ENCODE assay signal across 8 cellular contexts in genomic region chr11:65616575-65617001, GRCh38. TPM values are rescaled to one million over a fixed set of nuclear protein-coding genes. Genes with fewer than 3 reads are reported as not detected.
DNase-seq lines count a peak whose midpoint lies in the region; ATAC-seq and TF ChIP-seq lines count a peak whose summit lies in the region.

No MANE protein-coding gene starts in this region.

- ATAC-seq in WTC11: no peak
- ATAC-seq in HG02884 (IDR thresholded peaks at IDR 0.05; ENCODE audit: unreplicated experiment): no peak

- peaks cover 12% of the 10 kb centered on the region for H3K36me3 Mint-ChIP-seq in WTC11
- no peaks in the 10 kb centered on the region for H3K36me3 Mint-ChIP-seq in glutamatergic neuron (ENCODE audit: unreplicated experiment)

- H3K4me1 Mint-ChIP-seq in WTC11 (peaks cover 21% of the 10 kb centered on the region), glutamatergic neuron (ENCODE audit: low read depth, unreplicated experiment) (peaks cover 12% of the 10 kb centered on the region)

- H3K4me3 ChIP-seq in H7 (ENCODE audit: insufficient read depth, low read depth, low read length) (peak overlapping the region; percentile 95), skin epidermis (peak overlapping the region; percentile 67 to 93 (median 90))

- no peak for DNase-seq in H7
- no peak for DNase-seq in WTC11 (ENCODE audit: low spot score)
- no peak for DNase-seq in glutamatergic neuron
- no peak for DNase-seq in HuH-7 (ENCODE audit: low spot score)
- no peak for DNase-seq in superior temporal gyrus (ENCODE audit: extremely low spot score)
- DNase-seq in activated CD8-positive, alpha-beta memory T cell treated with anti-CD3 and anti-CD28 coated beads, Interleukin-2, amount 50 U/mL, for 48 hours: no peak

- CTCF ChIA-PET in WTC11 (lab: Charles Lee): interaction anchor here (1.0 to 2.0 kb wide), 2 partner anchors 9 to 23 kb away, joined by 3 to 6 read pairs; no protein-coding TSS in a partner anchor

- POLR2A ChIA-PET in WTC11 (lab: Charles Lee): no interaction called here

- H3K27me3 Mint-ChIP-seq in WTC11 (ENCODE audit: low read depth) (no peaks in the 10 kb centered on the region; the same call in 1 of the 2 replicates), glutamatergic neuron (ENCODE audit: unreplicated experiment) (peaks cover 18% of the 10 kb centered on the region)

- H3K27ac Mint-ChIP-seq in WTC11 (peak overlapping the region; percentile 95), glutamatergic neuron (ENCODE audit: unreplicated experiment) (peak overlapping the region; percentile 68)

- peaks cover 20% of the 10 kb centered on the region for H3K36me3 ChIP-seq in H7 (replicated peaks; ENCODE audit: control insufficient read depth, insufficient read depth, low read length)

- H3K4me3 Mint-ChIP-seq in WTC11: peak overlapping the region; percentile 94
- peak overlapping the region; percentile 96 for H3K4me3 Mint-ChIP-seq in glutamatergic neuron (ENCODE audit: unreplicated experiment)

- no peaks in the 10 kb centered on the region for H3K27me3 ChIP-seq in H7 (ENCODE audit: control insufficient read depth, insufficient read depth, low read length)

- TF ChIP-seq CTCF in WTC11 (IDR thresholded peaks at IDR 0.05) (no peak), glutamatergic neuron (IDR thresholded peaks at IDR 0.05; ENCODE audit: partially characterized antibody, unreplicated experiment) (no peak)

- peak overlapping the region in 18 of 21 experiments; percentile 79 to 98 (median 94) for H3K27ac ChIP-seq in skin epidermis

- H3K9me3 Mint-ChIP-seq in WTC11 (no peaks in the 10 kb centered on the region), glutamatergic neuron (ENCODE audit: unreplicated experiment) (peaks cover 17% of the 10 kb centered on the region)

TF ChIP-seq in WTC11, 78 proteins besides CTCF, POLR2A, EP300 and RAD21:
- TF ChIP-seq GABPB1 (CRISPR knock-in tag; IDR thresholded peaks at IDR 0.05) (peak; percentile 79), USF2 (CRISPR knock-in tag; IDR thresholded peaks at IDR 0.05) (no peak), SMAD4 (CRISPR knock-in tag; IDR thresholded peaks at IDR 0.05) (no peak)
- TF ChIP-seq, protein P1, sequence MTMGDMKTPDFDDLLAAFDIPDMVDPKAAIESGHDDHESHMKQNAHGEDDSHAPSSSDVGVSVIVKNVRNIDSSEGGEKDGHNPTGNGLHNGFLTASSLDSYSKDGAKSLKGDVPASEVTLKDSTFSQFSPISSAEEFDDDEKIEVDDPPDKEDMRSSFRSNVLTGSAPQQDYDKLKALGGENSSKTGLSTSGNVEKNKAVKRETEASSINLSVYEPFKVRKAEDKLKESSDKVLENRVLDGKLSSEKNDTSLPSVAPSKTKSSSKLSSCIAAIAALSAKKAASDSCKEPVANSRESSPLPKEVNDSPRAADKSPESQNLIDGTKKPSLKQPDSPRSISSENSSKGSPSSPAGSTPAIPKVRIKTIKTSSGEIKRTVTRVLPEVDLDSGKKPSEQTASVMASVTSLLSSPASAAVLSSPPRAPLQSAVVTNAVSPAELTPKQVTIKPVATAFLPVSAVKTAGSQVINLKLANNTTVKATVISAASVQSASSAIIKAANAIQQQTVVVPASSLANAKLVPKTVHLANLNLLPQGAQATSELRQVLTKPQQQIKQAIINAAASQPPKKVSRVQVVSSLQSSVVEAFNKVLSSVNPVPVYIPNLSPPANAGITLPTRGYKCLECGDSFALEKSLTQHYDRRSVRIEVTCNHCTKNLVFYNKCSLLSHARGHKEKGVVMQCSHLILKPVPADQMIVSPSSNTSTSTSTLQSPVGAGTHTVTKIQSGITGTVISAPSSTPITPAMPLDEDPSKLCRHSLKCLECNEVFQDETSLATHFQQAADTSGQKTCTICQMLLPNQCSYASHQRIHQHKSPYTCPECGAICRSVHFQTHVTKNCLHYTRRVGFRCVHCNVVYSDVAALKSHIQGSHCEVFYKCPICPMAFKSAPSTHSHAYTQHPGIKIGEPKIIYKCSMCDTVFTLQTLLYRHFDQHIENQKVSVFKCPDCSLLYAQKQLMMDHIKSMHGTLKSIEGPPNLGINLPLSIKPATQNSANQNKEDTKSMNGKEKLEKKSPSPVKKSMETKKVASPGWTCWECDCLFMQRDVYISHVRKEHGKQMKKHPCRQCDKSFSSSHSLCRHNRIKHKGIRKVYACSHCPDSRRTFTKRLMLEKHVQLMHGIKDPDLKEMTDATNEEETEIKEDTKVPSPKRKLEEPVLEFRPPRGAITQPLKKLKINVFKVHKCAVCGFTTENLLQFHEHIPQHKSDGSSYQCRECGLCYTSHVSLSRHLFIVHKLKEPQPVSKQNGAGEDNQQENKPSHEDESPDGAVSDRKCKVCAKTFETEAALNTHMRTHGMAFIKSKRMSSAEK (CRISPR knock-in tag; IDR thresholded peaks at IDR 0.05; ENCODE audit: borderline replicate concordance): no peak

RNA-seq across cellular contexts. Expression of gene PCNX3, which starts 1.0 kb away (rescaled TPM):
- 21.7 and 25.9 TPM in 2 replicates for total RNA-seq in H7 (2014; rRNA removed; shearing (Covaris generic))
- 44.6 to 51.6 TPM (median 45.8 TPM) in 3 replicates for total RNA-seq in WTC11 (2021)
- total RNA-seq in glutamatergic neuron (ENCODE audit: unreplicated experiment): 43.3 TPM

RNA-seq across cellular contexts. Expression of gene MAP3K11, which starts 2.6 kb away (rescaled TPM):
- 30.1 and 33.2 TPM in 2 replicates for total RNA-seq in H7 (2014; rRNA removed; shearing (Covaris generic))
- 46.1 to 56.1 TPM (median 52.8 TPM) in 3 replicates for total RNA-seq in WTC11 (2021)
- total RNA-seq in glutamatergic neuron (ENCODE audit: unreplicated experiment): 58.6 TPM

RNA-seq across cellular contexts. Expression of gene KCNK7, which starts 21.0 kb away (rescaled TPM):
- not detected in 2 replicates for total RNA-seq in H7 (2014; rRNA removed; shearing (Covaris generic))
- 1.4 to 2.1 TPM (median 2.0 TPM) in 3 replicates for total RNA-seq in WTC11 (2021)
- 0.69 TPM for total RNA-seq in glutamatergic neuron (ENCODE audit: unreplicated experiment)

RNA-seq across cellular contexts. Expression of gene SIPA1, which starts 21.3 kb away (rescaled TPM):
- 52.7 and 65.9 TPM in 2 replicates for total RNA-seq in H7 (2014; rRNA removed; shearing (Covaris generic))
- total RNA-seq in WTC11 (2021): 63.3 to 71.7 TPM (median 65.4 TPM) in 3 replicates
- total RNA-seq in glutamatergic neuron (ENCODE audit: unreplicated experiment): 21.4 TPM

RNA-seq across cellular contexts. Expression of gene EHBP1L1, which starts 40.7 kb away (rescaled TPM):
- total RNA-seq in H7 (2014; rRNA removed; shearing (Covaris generic)): 1.9 and 4.7 TPM in 2 replicates
- total RNA-seq in WTC11 (2021): 11.8 to 13.7 TPM (median 12.6 TPM) in 3 replicates
- 14.2 TPM for total RNA-seq in glutamatergic neuron (ENCODE audit: unreplicated experiment)
